In genomic region chr16:648786-649589, GRCh38 we compare ENCODE assay signal across 8 cellular contexts. TPM values are rescaled to one million over a fixed set of nuclear protein-coding genes. Genes with fewer than 3 reads are reported as not detected.
A peak's percentile ranks its signal among the peaks of the same experiment; 100 is the strongest.
DNase-seq lines count a peak whose midpoint lies in the region; ATAC-seq and TF ChIP-seq lines count a peak whose summit lies in the region.

TSS of gene WDR90 (plus strand) at chr16:649365. CDS start at chr16:649417, 52 bp downstream.

- peak within 1 kb of the TSS; percentile 73 for H3K4me3 ChIP-seq in suprapubic skin

- TF ChIP-seq CTCF in GM10248 (IDR thresholded peaks at IDR 0.05; ENCODE audit: control extremely low read depth, extremely low read depth, low read depth, missing control alignments): no peak
- no peak for TF ChIP-seq CTCF in suprapubic skin (IDR thresholded peaks at IDR 0.05)

- no peaks in the 10 kb centered on the region for H3K27me3 ChIP-seq in suprapubic skin

- H3K36me3 Mint-ChIP-seq in activated naive CD4-positive, alpha-beta T cell treated with anti-CD3 and anti-CD28 coated beads, Interleukin-2, amount 50 U/mL, for 24 hours: no peaks in the 10 kb centered on the region

- H3K4me1 ChIP-seq in suprapubic skin: peaks cover 51% of the 10 kb centered on the region

- POLR2A ChIA-PET in GM10248 (lab: Yijun Ruan, JAX): interaction anchor here (0.8 to 0.9 kb wide), 2 partner anchors 16 to 78 kb away, joined by 3 to 4 read pairs; no protein-coding TSS in a partner anchor

- no peaks in the 10 kb centered on the region for H3K9me3 ChIP-seq in suprapubic skin

- H3K4me3 Mint-ChIP-seq in activated naive CD4-positive, alpha-beta T cell treated with anti-CD3 and anti-CD28 coated beads, Interleukin-2, amount 50 U/mL, for 24 hours: peak within 1 kb of the TSS; percentile 82

- peak within 1 kb of the TSS; percentile 62 for H3K27ac Mint-ChIP-seq in activated naive CD4-positive, alpha-beta T cell treated with anti-CD3 and anti-CD28 coated beads, Interleukin-2, amount 50 U/mL, for 24 hours

- peak; percentile 96 for DNase-seq in GM10248 (ENCODE audit: extremely low spot score)
- DNase-seq in NCI-H1092 treated with DMSO at 0.1 percent for 48 hours (lab: John Stamatoyannopoulos, UW): peak; percentile 82
- peak; percentile 71 for DNase-seq in SKM-1 (lab: John Stamatoyannopoulos, UW; ENCODE audit: unreplicated experiment)
- peak; percentile 25 for DNase-seq in glomerular endothelial cell (ENCODE audit: extremely low read depth, low read depth, low spot score)
- DNase-seq in occipital lobe (lab: John Stamatoyannopoulos, UW): peak; percentile 82
- peak; percentile 96 to 97 for DNase-seq in suprapubic skin (ENCODE audit: low spot score in 2 of 2)

- peaks cover 12% of the 10 kb centered on the region for H3K36me3 ChIP-seq in suprapubic skin

- peak within 1 kb of the TSS; percentile 64 for H3K27ac ChIP-seq in suprapubic skin

- peak in 1 of 2 donors; percentile 17 for TF ChIP-seq POLR2A in suprapubic skin (IDR thresholded peaks at IDR 0.05)

- no peaks in the 10 kb centered on the region for H3K9me3 Mint-ChIP-seq in activated naive CD4-positive, alpha-beta T cell treated with anti-CD3 and anti-CD28 coated beads, Interleukin-2, amount 50 U/mL, for 24 hours

- H3K4me1 Mint-ChIP-seq in activated naive CD4-positive, alpha-beta T cell treated with anti-CD3 and anti-CD28 coated beads, Interleukin-2, amount 50 U/mL, for 24 hours: peaks cover 8% of the 10 kb centered on the region

- no peaks in the 10 kb centered on the region for H3K27me3 Mint-ChIP-seq in activated naive CD4-positive, alpha-beta T cell treated with anti-CD3 and anti-CD28 coated beads, Interleukin-2, amount 50 U/mL, for 24 hours

- CTCF ChIA-PET in GM10248 (lab: Yijun Ruan, JAX): interaction anchor here (0.9 to 8.2 kb wide), 10 partner anchors 8 to 248 kb away, joined by 3 to 57 read pairs (median 4); partner anchors contain the start of genes METTL26, RHOT2 and STUB1

- 0% methylated on average over 26 of the region's 90 CpGs for WGBS in suprapubic skin

- peak; percentile 80 for ATAC-seq in HG02623 (IDR thresholded peaks at IDR 0.05; ENCODE audit: unreplicated experiment)

- no peak for TF ChIP-seq EP300 in suprapubic skin (IDR thresholded peaks at IDR 0.05)

RNA-seq across cellular contexts. Expression of gene WDR90, which starts in this region (rescaled TPM):
- total RNA-seq in glomerular endothelial cell (17.4 and 21.2 TPM in 2 replicates), occipital lobe (7.2 TPM), suprapubic skin (10 to 100 TPM; 18.3 to 63.0 (median 32.2) TPM)

Comparison
In these comparisons a context has a peak if more than half of its experiments do, and no peak if none do; other contexts are left out.
1. Peak in every context shown above with its lines: DNase-seq, ATAC-seq, H3K4me3 ChIP-seq and H3K27ac ChIP-seq.
2. DNase-seq: peak in every context shown above with its lines; median percentile 96 in suprapubic skin; 96 in GM10248; 82 in NCI-H1092 treated with DMSO at 0.1 percent for 48 hours; 82 in occipital lobe; 71 in SKM-1; 25 in glomerular endothelial cell.